ENCODE assay signal across 20 cellular contexts in genomic region chr11:80349986-80350385, GRCh38.
DNase-seq lines count a peak whose midpoint lies in the region; ATAC-seq and TF ChIP-seq lines count a peak whose summit lies in the region.
"Had no signal": no experiment of that assay in that cellular context is flagged by ENCODE, and none has a peak within 500 bp of the region (broad histone marks: within the 10 kb centered on the region; RNA-seq: fewer than 3 reads in every experiment).

No MANE protein-coding gene starts in this region.

- H3K27me3 Mint-ChIP-seq in endothelial cell (ENCODE audit: unreplicated experiment) = no peaks in the 10 kb centered on the region
- H3K27me3 Mint-ChIP-seq in activated CD4-positive, alpha-beta memory T cell treated with anti-CD3 and anti-CD28 coated beads, Interleukin-2, amount 10 ng/mL, durations not matched to agents 7 days and 5 days = no peaks in the 10 kb centered on the region
- H3K27me3 Mint-ChIP-seq: CD4-positive, CD25-positive, alpha-beta regulatory T cell; CD8-positive, alpha-beta memory T cell had no signal

- peak overlapping the region; percentile 91 for H3K27ac Mint-ChIP-seq in endothelial cell (ENCODE audit: unreplicated experiment)
- no peak overlapping the region for H3K27ac Mint-ChIP-seq in activated CD4-positive, alpha-beta memory T cell treated with anti-CD3 and anti-CD28 coated beads, Interleukin-2, amount 10 ng/mL, durations not matched to agents 7 days and 5 days
- H3K27ac Mint-ChIP-seq: CD4-positive, CD25-positive, alpha-beta regulatory T cell; HFFc6 had no signal

- intact Hi-C loops in mucosa of descending colon (cut with DNase I, micrococcal nuclease) (no loop called here), transverse colon (cut with DNase I; ENCODE audit: low total_unique reads) (no loop called here)

- no peak for TF ChIP-seq POLR2A in transverse colon (IDR thresholded peaks at IDR 0.05)

- H3K4me3 ChIP-seq in mucosa of descending colon (no peak overlapping the region), transverse colon (no peak overlapping the region)

- H3K9me3 ChIP-seq in mucosa of descending colon = no peaks in the 10 kb centered on the region
- no peaks in the 10 kb centered on the region for H3K9me3 ChIP-seq in transverse colon
- H3K9me3 ChIP-seq: BE2C had no signal

- ATAC-seq in mucosa of descending colon (peak; percentile 94), GM21717 (IDR thresholded peaks at IDR 0.05; ENCODE audit: unreplicated experiment) (no peak)
- ATAC-seq: HCT116 had no signal

- no peak overlapping the region for H3K4me3 Mint-ChIP-seq in endothelial cell (ENCODE audit: unreplicated experiment)
- no peak overlapping the region for H3K4me3 Mint-ChIP-seq in activated CD4-positive, alpha-beta memory T cell treated with anti-CD3 and anti-CD28 coated beads, Interleukin-2, amount 10 ng/mL, durations not matched to agents 7 days and 5 days
- H3K4me3 Mint-ChIP-seq: CD4-positive, CD25-positive, alpha-beta regulatory T cell; CD8-positive, alpha-beta memory T cell; HFFc6 had no signal

- peak overlapping the region; percentile 8 to 52 (median 45) for H3K27ac ChIP-seq in transverse colon
- H3K27ac ChIP-seq: HL-60 had no signal

- H3K36me3 ChIP-seq in mucosa of descending colon (ENCODE audit: low read depth) (no peaks in the 10 kb centered on the region), transverse colon (no peaks in the 10 kb centered on the region)
- H3K36me3 ChIP-seq: BE2C had no signal

- H3K9me3 Mint-ChIP-seq in endothelial cell (ENCODE audit: unreplicated experiment) = no peaks in the 10 kb centered on the region
- no peaks in the 10 kb centered on the region for H3K9me3 Mint-ChIP-seq in activated CD4-positive, alpha-beta memory T cell treated with anti-CD3 and anti-CD28 coated beads, Interleukin-2, amount 10 ng/mL, durations not matched to agents 7 days and 5 days
- H3K9me3 Mint-ChIP-seq: HFFc6 had no signal

- no peaks in the 10 kb centered on the region for H3K27me3 ChIP-seq in transverse colon
- H3K27me3 ChIP-seq: BE2C had no signal

- in situ Hi-C loops in transverse colon (cut with MboI; ENCODE audit: low pct_ligation_motif_present in 1 of 4, low pct_unique_long_range_greater_than_20kb in 1 of 4, low sequenced_read_pairs in 3 of 4) = no loop called here

- CTCF ChIA-PET in activated CD4-positive, alpha-beta memory T cell treated with anti-CD3 and anti-CD28 coated beads, Interleukin-2, amount 10 ng/mL, durations not matched to agents 7 days and 5 days (lab: Charles Lee) = no interaction called here

- POLR2A ChIA-PET in activated CD4-positive, alpha-beta memory T cell treated with anti-CD3 and anti-CD28 coated beads, Interleukin-2, amount 10 ng/mL, durations not matched to agents 7 days and 5 days (lab: Charles Lee) = no interaction called here

- H3K4me1 ChIP-seq in mucosa of descending colon (ENCODE audit: low read depth) (no peaks in the 10 kb centered on the region), transverse colon (peaks cover 0 to 14% (median 7%) of the 10 kb centered on the region in 4 donors)
- H3K4me1 ChIP-seq: BE2C had no signal

- TF ChIP-seq CTCF in endothelial cell (IDR thresholded peaks at IDR 0.05; ENCODE audit: unreplicated experiment) (no peak), mucosa of descending colon (IDR thresholded peaks at IDR 0.05) (no peak), transverse colon (IDR thresholded peaks at IDR 0.05) (no peak)

- TF ChIP-seq EP300 in transverse colon (IDR thresholded peaks at IDR 0.05; ENCODE audit: low read depth) = no peak

- DNase-seq in LoVo (ENCODE audit: low spot score) (peak; percentile 1), endothelial cell (ENCODE audit: low spot score) (no peak), mucosa of descending colon (peak in 1 of 3 donors; percentile 32), transverse colon (peak; percentile 31)
- DNase-seq in activated CD4-positive, alpha-beta T cell treated with anti-CD3 and anti-CD28 coated beads, Interleukin-2, amount 50 U/mL, for 48 hours = no peak
- DNase-seq in activated CD4-positive, alpha-beta memory T cell treated with anti-CD3 and anti-CD28 coated beads, Interleukin-2, amount 10 ng/mL, durations not matched to agents 7 days and 5 days = no peak
- DNase-seq in activated T-cell treated with anti-CD3 and anti-CD28 coated beads, Interleukin-2, amount 50 U/mL, for 1 hour = no peak
- DNase-seq: ACHN; BE2C; C1 segment of cervical spinal cord; CD4-positive, CD25-positive, alpha-beta regulatory T cell; CD8-positive, alpha-beta memory T cell; COR-L47; GOT3; H7; HFFc6; IMR-90 had no signal

- peaks cover 21% of the 10 kb centered on the region for H3K4me1 Mint-ChIP-seq in endothelial cell (ENCODE audit: unreplicated experiment)
- no peaks in the 10 kb centered on the region for H3K4me1 Mint-ChIP-seq in activated CD4-positive, alpha-beta memory T cell treated with anti-CD3 and anti-CD28 coated beads, Interleukin-2, amount 10 ng/mL, durations not matched to agents 7 days and 5 days
- H3K4me1 Mint-ChIP-seq: CD4-positive, CD25-positive, alpha-beta regulatory T cell; CD8-positive, alpha-beta memory T cell had no signal

- no peaks in the 10 kb centered on the region for H3K36me3 Mint-ChIP-seq in endothelial cell (ENCODE audit: low read depth, unreplicated experiment)
- H3K36me3 Mint-ChIP-seq in activated CD4-positive, alpha-beta memory T cell treated with anti-CD3 and anti-CD28 coated beads, Interleukin-2, amount 10 ng/mL, durations not matched to agents 7 days and 5 days (ENCODE audit: low read depth) = no peaks in the 10 kb centered on the region
- H3K36me3 Mint-ChIP-seq: CD4-positive, CD25-positive, alpha-beta regulatory T cell; CD8-positive, alpha-beta memory T cell had no signal

Comparison
In these comparisons a context has a peak if more than half of its experiments do, and no peak if none do; other contexts are left out.
1. DNase-seq: peak in LoVo (single experiment) and transverse colon (single experiment); none in endothelial cell (single experiment), activated CD4-positive, alpha-beta T cell treated with anti-CD3 and anti-CD28 coated beads, Interleukin-2, amount 50 U/mL, for 48 hours (0 of 2), activated CD4-positive, alpha-beta memory T cell treated with anti-CD3 and anti-CD28 coated beads, Interleukin-2, amount 10 ng/mL, durations not matched to agents 7 days and 5 days (single experiment) and activated T-cell treated with anti-CD3 and anti-CD28 coated beads, Interleukin-2, amount 50 U/mL, for 1 hour (single experiment).